In genomic region chr6:116019428-116019827, GRCh38 we compare ENCODE assay signal across 1 cellular context.
TF ChIP-seq lines count a peak whose summit lies in the region.

No MANE protein-coding gene starts in this region.

TF ChIP-seq in GM12878, 131 proteins besides CTCF, POLR2A, EP300 and RAD21 (continued from another document):
- peak; percentile 53 for TF ChIP-seq RUNX3 (IDR thresholded peaks at IDR 0.05; ENCODE audit: low read length)
- TF ChIP-seq TAF1 (IDR thresholded peaks at IDR 0.05; ENCODE audit: borderline replicate concordance, low read depth, low read length) = no peak
- peak; percentile 81 for TF ChIP-seq DPF2 (IDR thresholded peaks at IDR 0.05)
- TF ChIP-seq JUNB (IDR thresholded peaks at IDR 0.05) = 0 out of 2 replicates have a peak, but pooled peaks have one; percentile 29
- peak; percentile 59; the same call in 1 of the 2 replicates for TF ChIP-seq STAT3 (IDR thresholded peaks at IDR 0.05; ENCODE audit: low read depth, low read length)
- no peak for TF ChIP-seq TCF7 (IDR thresholded peaks at IDR 0.05; ENCODE audit: borderline replicate concordance)
- peak; percentile 23 for TF ChIP-seq SMAD1 (IDR thresholded peaks at IDR 0.05; ENCODE audit: low read depth, partially characterized antibody)
- TF ChIP-seq SPI1 (IDR thresholded peaks at IDR 0.05; ENCODE audit: borderline replicate concordance, insufficient read depth, low read depth, low read length) = peak; percentile 72
- TF ChIP-seq BACH1 (IDR thresholded peaks at IDR 0.05; ENCODE audit: borderline replicate concordance) = peak; percentile 65; the same call in 1 of the 2 replicates
- TF ChIP-seq ATF2 (IDR thresholded peaks at IDR 0.05; ENCODE audit: low read length) = peak; percentile 43; the same call in 1 of the 2 replicates
- peak; percentile 32 for TF ChIP-seq BCL3 (IDR thresholded peaks at IDR 0.05; ENCODE audit: borderline replicate concordance, insufficient read depth, low read depth, low read length, poor library complexity, severe bottlenecking)
- peak; percentile 75 for TF ChIP-seq RAD51 (IDR thresholded peaks at IDR 0.05)
- peak; percentile 37; the same call in 1 of the 2 replicates for TF ChIP-seq CHD2 (IDR thresholded peaks at IDR 0.05; ENCODE audit: borderline replicate concordance, low read depth, low read length)
- no peak for TF ChIP-seq ZNF687 (IDR thresholded peaks at IDR 0.05)
- TF ChIP-seq GATAD2B (conservative IDR thresholded peaks at IDR 0.05; ENCODE audit: low read depth) = 0 out of 2 replicates have a peak, but pooled peaks have one; percentile 39
- TF ChIP-seq MEF2B (IDR thresholded peaks at IDR 0.05; ENCODE audit: partially characterized antibody, poor library complexity, severe bottlenecking) = peak; percentile 41
- peak; percentile 78 for TF ChIP-seq IKZF1 (conservative IDR thresholded peaks at IDR 0.05)
- TF ChIP-seq MTA2 (IDR thresholded peaks at IDR 0.05; ENCODE audit: low read depth) = peak; percentile 94
- TF ChIP-seq YBX1 (IDR thresholded peaks at IDR 0.05) = no peak
- TF ChIP-seq IKZF2 (IDR thresholded peaks at IDR 0.05) = peak; percentile 87 to 89
- TF ChIP-seq ZNF217 (IDR thresholded peaks at IDR 0.05) = peak; percentile 75; the same call in 1 of the 2 replicates
- TF ChIP-seq EED (IDR thresholded peaks at IDR 0.05; ENCODE audit: low read depth) = peak; percentile 60
- TF ChIP-seq CREM (IDR thresholded peaks at IDR 0.05; ENCODE audit: low read depth) = 0 out of 2 replicates have a peak, but pooled peaks have one; percentile 27
- peak; percentile 34; the same call in 1 of the 2 replicates for TF ChIP-seq PML (IDR thresholded peaks at IDR 0.05; ENCODE audit: low read length)
- no peak for TF ChIP-seq POLR2AphosphoS2 (IDR thresholded peaks at IDR 0.05; ENCODE audit: low read depth, low read length)
- peak; percentile 73 for TF ChIP-seq ATF7 (IDR thresholded peaks at IDR 0.05; ENCODE audit: low read depth)
- TF ChIP-seq PAX5 (IDR thresholded peaks at IDR 0.05; ENCODE audit: borderline replicate concordance, low read depth, low read length) = peak; percentile 59; the same call in 1 of the 2 replicates
- peak; percentile 7 for TF ChIP-seq RELA (IDR thresholded peaks at IDR 0.05; ENCODE audit: borderline replicate concordance, partially characterized antibody)
